9 cellular contexts compared by ENCODE assay signal in the genomic region with DNA sequence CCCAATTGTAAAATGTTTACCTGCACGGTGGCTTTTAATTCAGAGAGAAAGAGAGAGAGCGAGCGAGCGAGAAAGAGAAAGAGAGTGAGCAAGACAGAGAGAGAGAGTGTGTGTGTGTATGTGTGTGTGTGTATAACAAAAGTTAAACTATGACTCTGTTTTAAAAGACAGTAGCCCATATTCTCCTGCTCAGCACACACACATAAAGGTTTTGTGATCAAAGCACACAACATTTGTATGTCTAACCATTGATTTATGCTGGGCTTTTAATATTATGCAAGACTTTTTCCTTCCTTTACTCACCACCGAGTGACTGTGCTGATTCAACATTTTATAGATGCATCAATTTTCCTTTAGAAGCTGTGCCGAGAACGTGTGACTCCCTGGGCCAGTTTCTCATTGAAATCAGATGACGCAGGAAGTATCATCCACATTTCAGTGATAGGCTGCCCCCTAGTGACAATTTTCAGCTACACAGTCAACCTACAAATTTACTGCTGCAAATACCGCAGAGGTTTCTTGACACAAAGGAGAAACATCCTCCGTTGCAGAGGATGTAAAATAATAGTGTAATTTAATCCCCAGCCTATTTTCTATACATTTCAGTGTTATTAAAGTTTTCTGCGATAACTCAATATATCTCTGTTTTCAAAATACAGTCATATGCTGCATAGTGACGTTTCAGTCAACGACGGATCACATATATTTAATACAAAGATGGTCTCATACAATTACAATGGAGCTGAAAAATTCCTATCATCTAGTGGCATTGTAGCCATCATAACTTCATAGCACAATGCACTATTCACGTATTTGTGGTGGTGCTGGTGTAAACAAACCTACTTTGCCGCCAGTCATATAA.
DNase-seq lines count a peak whose midpoint lies in the region; ATAC-seq lines count a peak whose summit lies in the region.
"Had no signal": no experiment of that assay in that cellular context is flagged by ENCODE, and none has a peak within 500 bp of the region (broad histone marks: within the 10 kb centered on the region; RNA-seq: fewer than 3 reads in every experiment).

No MANE protein-coding gene starts in this region.

- no peaks in the 10 kb centered on the region for H3K9me3 Mint-ChIP-seq in CD4-positive, CD25-positive, alpha-beta regulatory T cell
- H3K9me3 Mint-ChIP-seq: activated naive CD4-positive, alpha-beta T cell treated with anti-CD3 and anti-CD28 coated beads, Interleukin-2, amount 50 U/mL, for 24 hours had no signal

- peak; percentile 75 to 87 for ATAC-seq in CD4-positive, CD25-positive, alpha-beta regulatory T cell (ENCODE audit: low read depth in 2 of 2)
- peak; percentile 95 for ATAC-seq in GM19351 (IDR thresholded peaks at IDR 0.05; ENCODE audit: unreplicated experiment)
- peak; percentile 93 for ATAC-seq in HG03439 (IDR thresholded peaks at IDR 0.05; ENCODE audit: unreplicated experiment)

- H3K36me3 ChIP-seq in CD4-positive, CD25-positive, alpha-beta regulatory T cell (ENCODE audit: control insufficient read depth, insufficient read depth, low read length), result no peaks in the 10 kb centered on the region

- no peak overlapping the region for H3K27ac ChIP-seq in CD4-positive, CD25-positive, alpha-beta regulatory T cell (ENCODE audit: insufficient read depth, low read length, poor library complexity, severe bottlenecking)

- H3K4me1 Mint-ChIP-seq in CD4-positive, CD25-positive, alpha-beta regulatory T cell, result peaks cover 2 to 11% (median 5%) of the 10 kb centered on the region in 4 donors

- no peaks in the 10 kb centered on the region for H3K36me3 Mint-ChIP-seq in CD4-positive, CD25-positive, alpha-beta regulatory T cell
- H3K36me3 Mint-ChIP-seq: activated naive CD4-positive, alpha-beta T cell treated with anti-CD3 and anti-CD28 coated beads, Interleukin-2, amount 50 U/mL, for 24 hours had no signal

- no peaks in the 10 kb centered on the region for H3K27me3 ChIP-seq in CD4-positive, CD25-positive, alpha-beta regulatory T cell (ENCODE audit: control insufficient read depth, insufficient read depth, low read length)

- peaks cover 3% of the 10 kb centered on the region for H3K4me1 ChIP-seq in CD4-positive, CD25-positive, alpha-beta regulatory T cell (ENCODE audit: control insufficient read depth, insufficient read depth, low read length, poor library complexity, severe bottlenecking)

- H3K4me3 ChIP-seq in CD4-positive, CD25-positive, alpha-beta regulatory T cell (ENCODE audit: low read depth, low read length), result peak overlapping the region; percentile 55

- peak; percentile 53 to 86 (median 78) for DNase-seq in CD4-positive, CD25-positive, alpha-beta regulatory T cell
- DNase-seq in NCI-H524 treated with DMSO at 0.1 percent for 48 hours (lab: John Stamatoyannopoulos, UW), result peak; percentile 21
- DNase-seq in activated CD4-positive, alpha-beta T cell treated with anti-CD3 and anti-CD28 coated beads, Interleukin-2, amount 50 U/mL, for 1 hour, result peak; percentile 59
- DNase-seq in dermis microvascular lymphatic vessel endothelial cell (ENCODE audit: low read depth in 2 of 2), result peak; percentile 83 to 89
- DNase-seq in lung microvascular endothelial cell (ENCODE audit: low read depth in 2 of 2), result peak; percentile 86 to 92
- DNase-seq in stimulated activated CD8-positive, alpha-beta memory T cell treated with anti-CD3 and anti-CD28 coated beads, Interleukin-12 subunit alpha, Interleukin-12 subunit beta, amount 100 ng/mL, for 1 hour (ENCODE audit: low read depth), result peak; percentile 61

- H3K4me3 Mint-ChIP-seq in CD4-positive, CD25-positive, alpha-beta regulatory T cell, result peak overlapping the region in 2 of 4 donors; percentile 5 to 64
- H3K4me3 Mint-ChIP-seq: activated naive CD4-positive, alpha-beta T cell treated with anti-CD3 and anti-CD28 coated beads, Interleukin-2, amount 50 U/mL, for 24 hours had no signal

- no peaks in the 10 kb centered on the region for H3K27me3 Mint-ChIP-seq in CD4-positive, CD25-positive, alpha-beta regulatory T cell
- H3K27me3 Mint-ChIP-seq: activated naive CD4-positive, alpha-beta T cell treated with anti-CD3 and anti-CD28 coated beads, Interleukin-2, amount 50 U/mL, for 24 hours had no signal

- peak overlapping the region in 2 of 3 donors; percentile 2 to 18 for H3K27ac Mint-ChIP-seq in CD4-positive, CD25-positive, alpha-beta regulatory T cell
- H3K27ac Mint-ChIP-seq: activated naive CD4-positive, alpha-beta T cell treated with anti-CD3 and anti-CD28 coated beads, Interleukin-2, amount 50 U/mL, for 24 hours had no signal

- no peaks in the 10 kb centered on the region for H3K9me3 ChIP-seq in CD4-positive, CD25-positive, alpha-beta regulatory T cell (ENCODE audit: control insufficient read depth in 2 of 2, low read length in 2 of 2)

Comparison
In these comparisons a context has a peak if more than half of its experiments do, and no peak if none do; other contexts are left out.
1. DNase-seq: peak in every context shown above with its lines; median percentile 89 in lung microvascular endothelial cell; 86 in dermis microvascular lymphatic vessel endothelial cell; 78 in CD4-positive, CD25-positive, alpha-beta regulatory T cell; 61 in stimulated activated CD8-positive, alpha-beta memory T cell treated with anti-CD3 and anti-CD28 coated beads, Interleukin-12 subunit alpha, Interleukin-12 subunit beta, amount 100 ng/mL, for 1 hour; 59 in activated CD4-positive, alpha-beta T cell treated with anti-CD3 and anti-CD28 coated beads, Interleukin-2, amount 50 U/mL, for 1 hour; 21 in NCI-H524 treated with DMSO at 0.1 percent for 48 hours.